Comparison of ENCODE assay signal across 8 cellular contexts in genomic region chr17:7444682-7445010, GRCh38. TPM values are rescaled to one million over a fixed set of nuclear protein-coding genes. Genes with fewer than 3 reads are reported as not detected.
DNase-seq lines count a peak whose midpoint lies in the region; ATAC-seq and TF ChIP-seq lines count a peak whose summit lies in the region.

No MANE protein-coding gene starts in this region.

- peak overlapping the region; percentile 94 for H3K27ac ChIP-seq in epithelial cell of prostate
- peak overlapping the region; percentile 94 to 100 (median 98) for H3K27ac ChIP-seq in gastrocnemius medialis

- intact Hi-C loops in gastrocnemius medialis (cut with DNase I; ENCODE audit: low total_unique reads), result loop anchor here (2.0 kb wide), 2 partner anchors 32 to 116 kb away; partner anchors contain the start of gene SENP3

- peak; percentile 14 to 22 for ATAC-seq in gastrocnemius medialis
- ATAC-seq in GM19455 (IDR thresholded peaks at IDR 0.05; ENCODE audit: unreplicated experiment), result no peak

- peaks cover 0 to 19% of the 10 kb centered on the region in 2 donors for H3K36me3 ChIP-seq in gastrocnemius medialis

- peaks cover 0 to 1% (median 0%) of the 10 kb centered on the region in 3 donors for H3K27me3 ChIP-seq in gastrocnemius medialis

- in situ Hi-C loops in gastrocnemius medialis (cut with MboI; ENCODE audit: low sequenced_read_pairs in 4 of 4), result loop anchor here in 2 of 4 donors (5.0 to 25.0 kb wide), 2 partner anchors 33 to 118 kb away; partner anchors contain the start of genes SENP3 (in 1 of the 2), TNFSF13 (in 1 of the 2) and ZBTB4 (in 1 of the 2)

- DNase-seq in NCI-H1092 treated with DMSO at 0.1 percent for 48 hours (lab: John Stamatoyannopoulos, UW) (peak; percentile 46), NCI-H1092 (lab: John Stamatoyannopoulos, UW) (no peak), NCI-H510A treated with DMSO at 0.1 percent for 48 hours (lab: John Stamatoyannopoulos, UW) (peak; percentile 11), epithelial cell of prostate (ENCODE audit: low read depth, low spot score) (no peak), gastrocnemius medialis (peak in 1 of 2 donors; percentile 90), DMS153 (lab: John Stamatoyannopoulos, UW) (no peak), SW480 (ENCODE audit: low spot score) (no peak)

- no peak for TF ChIP-seq CTCF in gastrocnemius medialis (IDR thresholded peaks at IDR 0.05 in 4 of 5, conservative IDR thresholded peaks at IDR 0.05 in 1 of 5)

- H3K4me3 ChIP-seq in gastrocnemius medialis, result peak overlapping the region; percentile 69 to 87 (median 77)

- peaks cover 25 to 45% of the 10 kb centered on the region in 2 donors for H3K4me1 ChIP-seq in gastrocnemius medialis

- H3K9me3 ChIP-seq in gastrocnemius medialis, result no peaks in the 10 kb centered on the region

- TF ChIP-seq POLR2A in gastrocnemius medialis (IDR thresholded peaks at IDR 0.05), result no peak

RNA-seq across cellular contexts. Expression of gene CHRNB1, which starts 0.2 kb away (rescaled TPM):
- 100 to 1,000 TPM in 2 of 4 donors, 10 to 100 TPM in 2; 82.3 to 202 (median 101) TPM for total RNA-seq in gastrocnemius medialis

RNA-seq across cellular contexts. Expression of gene FGF11, which starts 5.3 kb away (rescaled TPM):
- 1 to 10 TPM; 1.2 to 7.4 (median 4.1) TPM for total RNA-seq in gastrocnemius medialis

RNA-seq across cellular contexts. Expression of gene TMEM102, which starts 9.4 kb away (rescaled TPM):
- total RNA-seq in gastrocnemius medialis, result 1 to 10 TPM in 3 of 4 donors, under 1 TPM in 1; 0.92 to 3.9 (median 2.3) TPM

RNA-seq across cellular contexts. Expression of gene SPEM3, which starts 16.0 kb away (rescaled TPM):
- not detected for total RNA-seq in gastrocnemius medialis

RNA-seq across cellular contexts. Expression of gene SPEM2, which starts 19.2 kb away (rescaled TPM):
- not detected for total RNA-seq in gastrocnemius medialis

Comparison
In these comparisons a context has a peak if more than half of its experiments do, and no peak if none do; other contexts are left out.
1. DNase-seq: peak in NCI-H1092 treated with DMSO at 0.1 percent for 48 hours (single experiment) and NCI-H510A treated with DMSO at 0.1 percent for 48 hours (single experiment); none in NCI-H1092 (single experiment), epithelial cell of prostate (single experiment), DMS153 (single experiment) and SW480 (single experiment).